Comparison of ENCODE assay signal across 8 cellular contexts in genomic region chr6:53793318-53793975, GRCh38. TPM values are rescaled to one million over a fixed set of nuclear protein-coding genes. Genes with fewer than 3 reads are reported as not detected.
DNase-seq lines count a peak whose midpoint lies in the region; ATAC-seq and TF ChIP-seq lines count a peak whose summit lies in the region.

No MANE protein-coding gene starts in this region.

- H3K4ac ChIP-seq in mesendoderm (ENCODE audit: low read depth, low read length), result no peak overlapping the region

- peak; percentile 61 for DNase-seq in DND-41
- DNase-seq in NCI-H2171 treated with DMSO at 0.1 percent for 48 hours (lab: John Stamatoyannopoulos, UW), result peak; percentile 83
- peak; percentile 45 for DNase-seq in activated CD4-positive, alpha-beta T cell treated with anti-CD3 and anti-CD28 coated beads for 48 hours
- peak in 2 of 3 experiments; percentile 4 to 8 for DNase-seq in effector memory CD8-positive, alpha-beta T cell
- peak; percentile 60 for DNase-seq in mesendoderm

- H3K4me2 ChIP-seq in DND-41 (ENCODE audit: insufficient read depth, low read length) (peak overlapping the region; percentile 94), mesendoderm (ENCODE audit: low read length) (peak overlapping the region; percentile 98)

- peak overlapping the region; percentile 52 for H4K5ac ChIP-seq in mesendoderm (ENCODE audit: low read length)

- peak overlapping the region; percentile 90 for H3K56ac ChIP-seq in mesendoderm (ENCODE audit: low read length)

- H3K4me1 ChIP-seq in DND-41 (ENCODE audit: insufficient read depth, low read length) (peaks cover 43% of the 10 kb centered on the region), mesendoderm (ENCODE audit: control insufficient read depth, low read depth, low read length) (peaks cover 2% of the 10 kb centered on the region), stomach smooth muscle (ENCODE audit: control insufficient read depth, insufficient read depth, low read length) (peaks cover 24% of the 10 kb centered on the region)

- H3K9ac ChIP-seq in DND-41 (ENCODE audit: low read depth, low read length) (peak overlapping the region; percentile 80), mesendoderm (ENCODE audit: low read length) (peak overlapping the region; percentile 64), stomach smooth muscle (ENCODE audit: low read length in 2 of 2) (peak overlapping the region; percentile 55 to 73)

- H3K23ac ChIP-seq in mesendoderm (ENCODE audit: low read length), result no peak overlapping the region

- H3K79me2 ChIP-seq in DND-41 (ENCODE audit: insufficient read depth, low read length) (peaks cover 38% of the 10 kb centered on the region), mesendoderm (ENCODE audit: control insufficient read depth, insufficient read depth, low read length) (no peaks in the 10 kb centered on the region)

- no peak for TF ChIP-seq CTCF in DND-41 (IDR thresholded peaks at IDR 0.05; ENCODE audit: borderline replicate concordance, extremely low read depth, low read length, poor library complexity, severe bottlenecking)

- H3K36me3 Mint-ChIP-seq in effector memory CD8-positive, alpha-beta T cell (ENCODE audit: insufficient read depth), result no peaks in the 10 kb centered on the region

- peak overlapping the region; percentile 68 to 82; a peak in 3 of 4 replicates for H3K4me3 ChIP-seq in DND-41 (ENCODE audit: low read depth in 1 of 2, low read length in 2 of 2)
- peak overlapping the region; percentile 86 for H3K4me3 ChIP-seq in mesendoderm (ENCODE audit: low read length)
- peak overlapping the region; percentile 85 to 98 for H3K4me3 ChIP-seq in stomach smooth muscle (ENCODE audit: low read length in 2 of 2)

- ATAC-seq in DND-41 (ENCODE audit: insufficient read depth, low read depth), result no peak
- ATAC-seq in HG02588 (IDR thresholded peaks at IDR 0.05; ENCODE audit: unreplicated experiment), result peak; percentile 25
- ATAC-seq in effector memory CD8-positive, alpha-beta T cell (replicated peaks), result peak; percentile 10
- ATAC-seq in HG02938 (IDR thresholded peaks at IDR 0.05; ENCODE audit: unreplicated experiment), result no peak

- peak overlapping the region; percentile 32 for H3K18ac ChIP-seq in mesendoderm (ENCODE audit: low read length)

- H3K4me3 Mint-ChIP-seq in effector memory CD8-positive, alpha-beta T cell, result peak overlapping the region; percentile 88 to 90

- H3K27ac Mint-ChIP-seq in effector memory CD8-positive, alpha-beta T cell, result no peak overlapping the region

- no peaks in the 10 kb centered on the region for H3K9me3 Mint-ChIP-seq in effector memory CD8-positive, alpha-beta T cell

- H3K27ac ChIP-seq in DND-41 (ENCODE audit: low read length) (peak overlapping the region; percentile 95), mesendoderm (ENCODE audit: low read depth, low read length) (no peak overlapping the region), stomach smooth muscle (ENCODE audit: low read length) (peak overlapping the region; percentile 75)

- H2BK5ac ChIP-seq in mesendoderm (ENCODE audit: low read length), result no peak overlapping the region

- H3K9me3 ChIP-seq in DND-41 (ENCODE audit: insufficient read depth, low read length, severe bottlenecking), result peaks cover 12% of the 10 kb centered on the region
- H3K9me3 ChIP-seq in stomach smooth muscle (ENCODE audit: control insufficient read depth in 2 of 2, low read length in 2 of 2), result no peaks in the 10 kb centered on the region

- H2BK120ac ChIP-seq in mesendoderm (ENCODE audit: low read depth, low read length), result no peak overlapping the region

- H4K8ac ChIP-seq in mesendoderm (ENCODE audit: low read depth, low read length), result no peak overlapping the region

- H3K27me3 ChIP-seq in DND-41 (ENCODE audit: insufficient read depth, low read length, poor library complexity) (no peaks in the 10 kb centered on the region), mesendoderm (ENCODE audit: insufficient read depth, low read length, poor library complexity) (no peaks in the 10 kb centered on the region), stomach smooth muscle (ENCODE audit: control insufficient read depth in 1 of 2, insufficient read depth in 2 of 2, low read length in 2 of 2) (no peaks in the 10 kb centered on the region)

- peaks cover 27 to 30% of the 10 kb centered on the region in 2 donors for H3K4me1 Mint-ChIP-seq in effector memory CD8-positive, alpha-beta T cell (ENCODE audit: low read depth in 2 of 2)

- H2BK15ac ChIP-seq in mesendoderm (replicated peaks; ENCODE audit: low read depth), result no peak overlapping the region

- peaks cover 20 to 32% of the 10 kb centered on the region in 2 donors for H3K27me3 Mint-ChIP-seq in effector memory CD8-positive, alpha-beta T cell

- no peaks in the 10 kb centered on the region for H3K79me1 ChIP-seq in mesendoderm (ENCODE audit: low read length)

- H3K36me3 ChIP-seq in DND-41 (ENCODE audit: insufficient read depth, low read length) (no peaks in the 10 kb centered on the region; the same call in 1 of the 2 replicates), mesendoderm (ENCODE audit: control insufficient read depth, insufficient read depth, low read length) (no peaks in the 10 kb centered on the region), stomach smooth muscle (ENCODE audit: control insufficient read depth in 2 of 2, insufficient read depth in 2 of 2, low read length in 2 of 2) (no peaks in the 10 kb centered on the region)

- peak overlapping the region; percentile 85 for H2AFZ ChIP-seq in DND-41 (ENCODE audit: low read depth, low read length)

- H4K20me1 ChIP-seq in DND-41 (ENCODE audit: insufficient read depth, low read length), result peaks cover 18% of the 10 kb centered on the region; the same call in 1 of the 2 replicates

- no peak overlapping the region for H2AK5ac ChIP-seq in mesendoderm (ENCODE audit: low read length)

- WGBS in mesendoderm (ENCODE audit: extremely low coverage, insufficient coverage, low lambda C conversion rate), result no CpG with 5 or more reads among the region's 16 CpGs

RNA-seq across cellular contexts. Expression of gene LRRC1, which starts 1.4 kb away (rescaled TPM):
- polyA plus RNA-seq in mesendoderm (2013, experiment 1 of 2), result 6.6 TPM
- 6.9 TPM for polyA plus RNA-seq in mesendoderm (2013, experiment 2 of 2)

Comparison
In these comparisons a context has a peak if more than half of its experiments do, and no peak if none do; other contexts are left out.
1. ATAC-seq: peak in HG02588 (single experiment) and effector memory CD8-positive, alpha-beta T cell (single experiment); none in DND-41 (single experiment) and HG02938 (single experiment).
2. DNase-seq: peak in every context shown above with its lines; median percentile 83 in NCI-H2171 treated with DMSO at 0.1 percent for 48 hours; 61 in DND-41; 60 in mesendoderm; 45 in activated CD4-positive, alpha-beta T cell treated with anti-CD3 and anti-CD28 coated beads for 48 hours; 6 in effector memory CD8-positive, alpha-beta T cell.
3. Peak in every context shown above with its lines, with median percentiles within 50 percentile points of each other: H3K4me3 ChIP-seq and H3K9ac ChIP-seq.